ENCODE assay signal across 12 cellular contexts in the genomic region with DNA sequence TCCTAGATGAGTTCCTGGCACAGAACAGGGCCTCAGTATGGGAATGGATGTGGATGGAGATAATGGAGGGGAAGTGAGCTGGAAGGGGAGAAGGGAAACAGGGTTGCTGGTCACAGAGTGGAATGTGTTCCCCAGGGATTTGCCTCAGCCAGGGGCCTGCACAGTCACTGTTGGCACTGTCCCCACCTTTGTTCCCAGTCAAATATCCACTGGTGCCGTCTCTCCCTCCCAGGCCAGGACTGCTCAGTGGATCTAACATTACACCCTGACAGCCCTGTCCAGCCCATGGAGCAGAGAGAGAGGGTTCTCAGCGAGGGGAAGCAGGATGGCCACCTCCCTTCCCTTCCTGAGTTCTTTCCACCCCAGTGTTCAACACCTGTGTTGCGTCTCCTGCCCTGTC. TPM values are rescaled to one million over a fixed set of nuclear protein-coding genes. Genes with fewer than 3 reads are reported as not detected.
DNase-seq lines count a peak whose midpoint lies in the region; ATAC-seq and TF ChIP-seq lines count a peak whose summit lies in the region.
"Had no signal": no experiment of that assay in that cellular context is flagged by ENCODE, and none has a peak within 500 bp of the region (broad histone marks: within the 10 kb centered on the region; RNA-seq: fewer than 3 reads in every experiment).

No MANE protein-coding gene starts in this region.

- TF ChIP-seq CTCF in activated CD8-positive, alpha-beta T cell treated with anti-CD3 and anti-CD28 coated beads for 36 hours (IDR thresholded peaks at IDR 0.05), result no peak
- no peak for TF ChIP-seq CTCF in left lung (IDR thresholded peaks at IDR 0.05)

- H3K4me3 Mint-ChIP-seq in IgD-negative memory B cell, result peak overlapping the region in 2 of 4 donors; percentile 91 to 97
- H3K4me3 Mint-ChIP-seq in activated CD8-positive, alpha-beta T cell treated with anti-CD3 and anti-CD28 coated beads for 36 hours, result peak overlapping the region; percentile 83

- intact Hi-C loops in activated CD8-positive, alpha-beta T cell treated with anti-CD3 and anti-CD28 coated beads for 36 hours (cut with micrococcal nuclease), result no loop called here
- intact Hi-C loops in Right ventricle myocardium inferior (cut with DNase I), result no loop called here
- intact Hi-C loops in sciatic nerve (cut with DNase I), result no loop called here
- intact Hi-C loops in left lung (cut with DNase I), result no loop called here

- H3K27ac Mint-ChIP-seq in IgD-negative memory B cell, result peak overlapping the region in 2 of 3 donors; percentile 65 to 86
- peak overlapping the region; percentile 89 for H3K27ac Mint-ChIP-seq in activated CD8-positive, alpha-beta T cell treated with anti-CD3 and anti-CD28 coated beads for 36 hours

- no peak overlapping the region for H3K27ac ChIP-seq in left lung
- H3K27ac ChIP-seq: foreskin keratinocyte had no signal

- H3K9me3 Mint-ChIP-seq in IgD-negative memory B cell, result no peaks in the 10 kb centered on the region
- no peaks in the 10 kb centered on the region for H3K9me3 Mint-ChIP-seq in activated CD8-positive, alpha-beta T cell treated with anti-CD3 and anti-CD28 coated beads for 36 hours

- POLR2A ChIA-PET in activated CD8-positive, alpha-beta T cell treated with anti-CD3 and anti-CD28 coated beads for 36 hours (lab: Charles Lee), result interaction anchor here (1.0 kb wide), 1 partner anchor 273 kb away, joined by 3 read pairs; a partner anchor contains a TSS

- peaks cover 5 to 57% of the 10 kb centered on the region in 2 donors for H3K4me1 ChIP-seq in left lung

- no peaks in the 10 kb centered on the region for H3K36me3 Mint-ChIP-seq in IgD-negative memory B cell
- H3K36me3 Mint-ChIP-seq in activated CD8-positive, alpha-beta T cell treated with anti-CD3 and anti-CD28 coated beads for 36 hours (ENCODE audit: low read depth), result peaks cover 15% of the 10 kb centered on the region

- H3K36me3 ChIP-seq in left lung, result no peaks in the 10 kb centered on the region

- no peak for DNase-seq in activated CD8-positive, alpha-beta T cell treated with anti-CD3 and anti-CD28 coated beads for 36 hours
- DNase-seq in Right ventricle myocardium inferior (ENCODE audit: missing footprints), result no peak
- no peak for DNase-seq in sciatic nerve (ENCODE audit: low spot score)
- no peak for DNase-seq in left lung
- DNase-seq in NCI-H1436 treated with DMSO at 0.1 percent for 48 hours (lab: John Stamatoyannopoulos, UW), result no peak
- DNase-seq: activated CD4-positive, alpha-beta T cell treated with anti-CD3 and anti-CD28 coated beads, Interleukin-2, amount 50 U/mL, for 48 hours; caudate nucleus; foreskin keratinocyte; NCI-H2081 had no signal

- no peaks in the 10 kb centered on the region for H3K27me3 Mint-ChIP-seq in IgD-negative memory B cell
- H3K27me3 Mint-ChIP-seq in activated CD8-positive, alpha-beta T cell treated with anti-CD3 and anti-CD28 coated beads for 36 hours, result no peaks in the 10 kb centered on the region

- H3K27me3 ChIP-seq in left lung, result peaks cover 0 to 8% of the 10 kb centered on the region in 2 donors
- H3K27me3 ChIP-seq: foreskin keratinocyte had no signal

- no peak for ATAC-seq in activated CD8-positive, alpha-beta T cell treated with anti-CD3 and anti-CD28 coated beads for 36 hours
- ATAC-seq in Right ventricle myocardium inferior (peak; percentile 33), sciatic nerve (peak; percentile 17), GM18858 (IDR thresholded peaks at IDR 0.05; ENCODE audit: unreplicated experiment) (no peak), left lung (no peak), GM21515 (IDR thresholded peaks at IDR 0.05; ENCODE audit: unreplicated experiment) (no peak)
- ATAC-seq: foreskin keratinocyte had no signal

- CTCF ChIA-PET in activated CD8-positive, alpha-beta T cell treated with anti-CD3 and anti-CD28 coated beads for 36 hours (lab: Charles Lee), result interaction anchor here (0.8 to 3.0 kb wide), 4 partner anchors 8 to 273 kb away, joined by 3 to 21 read pairs (median 4); a partner anchor contains a TSS

- peaks cover 45 to 57% (median 52%) of the 10 kb centered on the region in 3 donors for H3K4me1 Mint-ChIP-seq in IgD-negative memory B cell
- H3K4me1 Mint-ChIP-seq in activated CD8-positive, alpha-beta T cell treated with anti-CD3 and anti-CD28 coated beads for 36 hours (ENCODE audit: low read depth), result peaks cover 53% of the 10 kb centered on the region

- no peak overlapping the region for H3K4me3 ChIP-seq in left lung

- no peaks in the 10 kb centered on the region for H3K9me3 ChIP-seq in left lung

RNA-seq across cellular contexts. Expression of a gene that starts 1.5 kb away (rescaled TPM):
- polyA plus RNA-seq in IgD-negative memory B cell, result 159 TPM
- 10 to 100 TPM; 86.7 to 89.0 TPM for total RNA-seq in activated CD8-positive, alpha-beta T cell treated with anti-CD3 and anti-CD28 coated beads for 36 hours
- total RNA-seq in Right ventricle myocardium inferior (30.9 TPM), sciatic nerve (38.2 TPM), left lung (10 to 100 TPM; 39.0 to 44.9 TPM)

RNA-seq across cellular contexts. Expression of a gene that starts 39.1 kb away (rescaled TPM):
- polyA plus RNA-seq in IgD-negative memory B cell, result not detected
- not detected for total RNA-seq in activated CD8-positive, alpha-beta T cell treated with anti-CD3 and anti-CD28 coated beads for 36 hours
- total RNA-seq in Right ventricle myocardium inferior (327 TPM), sciatic nerve (6,445 TPM), left lung (10 to 100 TPM; 10.6 to 25.5 TPM)
- total RNA-seq: foreskin keratinocyte had no signal

Comparison
In these comparisons a context has a peak if more than half of its experiments do, and no peak if none do; other contexts are left out.
1. ATAC-seq: peak in Right ventricle myocardium inferior (single experiment) and sciatic nerve (single experiment); none in activated CD8-positive, alpha-beta T cell treated with anti-CD3 and anti-CD28 coated beads for 36 hours (single experiment), GM18858 (single experiment), left lung (single experiment) and GM21515 (single experiment).
2. RNA of a gene that starts 39.1 kb away (total RNA-seq): 6,445 TPM in sciatic nerve (single experiment); 327 TPM in Right ventricle myocardium inferior (single experiment), 10.6 to 25.5 TPM in left lung and not detected in activated CD8-positive, alpha-beta T cell treated with anti-CD3 and anti-CD28 coated beads for 36 hours; every median in the first group is over 10 times any median in the second.